In genomic region chr20:34215711-34216381, GRCh38 we compare ENCODE assay signal across 8 cellular contexts. TPM values are rescaled to one million over a fixed set of nuclear protein-coding genes. Genes with fewer than 3 reads are reported as not detected.
A peak's percentile ranks its signal among the peaks of the same experiment; 100 is the strongest.
DNase-seq lines count a peak whose midpoint lies in the region; ATAC-seq and TF ChIP-seq lines count a peak whose summit lies in the region.

No MANE protein-coding gene starts in this region.

- H3K9ac ChIP-seq in PC-3 (ENCODE audit: low read length) = peak overlapping the region; percentile 38

- BruUV-seq in PC-3 (replicated peaks; lab: Mats Ljungman, UMichigan) = no TSS peak

- TF ChIP-seq CTCF in AG09319 (IDR thresholded peaks at IDR 0.05; ENCODE audit: low read depth, low read length) = no peak
- no peak for TF ChIP-seq CTCF in PC-3 (conservative IDR thresholded peaks at IDR 0.05; ENCODE audit: low read depth, low read length)
- no peak for TF ChIP-seq CTCF in glutamatergic neuron (IDR thresholded peaks at IDR 0.05; ENCODE audit: partially characterized antibody, unreplicated experiment)
- no peak for TF ChIP-seq CTCF in suprapubic skin (IDR thresholded peaks at IDR 0.05)

- H3K4me1 Mint-ChIP-seq in activated naive CD4-positive, alpha-beta T cell treated with anti-CD3 and anti-CD28 coated beads, Interleukin-2, amount 10 ng/mL, durations not matched to agents 7 days and 5 days = peaks cover 7% of the 10 kb centered on the region
- no peaks in the 10 kb centered on the region for H3K4me1 Mint-ChIP-seq in glutamatergic neuron (ENCODE audit: low read depth, unreplicated experiment)

- WGBS in suprapubic skin = 2% methylated on average over 47 of the region's 49 CpGs

- peaks cover 7% of the 10 kb centered on the region for H3K9me3 Mint-ChIP-seq in activated naive CD4-positive, alpha-beta T cell treated with anti-CD3 and anti-CD28 coated beads, Interleukin-2, amount 10 ng/mL, durations not matched to agents 7 days and 5 days
- no peaks in the 10 kb centered on the region for H3K9me3 Mint-ChIP-seq in glutamatergic neuron (ENCODE audit: unreplicated experiment)

- H3K36me3 ChIP-seq in PC-3 (ENCODE audit: low read depth, low read length) = peaks cover 5% of the 10 kb centered on the region; the same call in 1 of the 2 replicates
- H3K36me3 ChIP-seq in suprapubic skin = no peaks in the 10 kb centered on the region

- TF ChIP-seq EP300 in suprapubic skin (IDR thresholded peaks at IDR 0.05) = no peak

- DNase-seq in AG09319 (ENCODE audit: extremely low read depth, low read depth) (peak; percentile 4), HPDE6-E6E7 (ENCODE audit: extremely low spot score) (peak; percentile 87), PC-3 (peak; percentile 80), glutamatergic neuron (peak; percentile 85), nucleus accumbens (lab: John Stamatoyannopoulos, UW) (peak in 50 of 56 donors; percentile 3 to 75 (median 36)), suprapubic skin (ENCODE audit: low spot score in 2 of 2) (peak; percentile 80 to 88)
- peak; percentile 56 for DNase-seq in activated naive CD4-positive, alpha-beta T cell treated with anti-CD3 and anti-CD28 coated beads, Interleukin-2, amount 10 ng/mL, durations not matched to agents 7 days and 5 days

- no peaks in the 10 kb centered on the region for H3K9me2 ChIP-seq in PC-3 (replicated peaks; ENCODE audit: low read length)

- peak overlapping the region; percentile 88 for H3K4me2 ChIP-seq in PC-3 (ENCODE audit: low read length)

- H3F3A ChIP-seq in PC-3 (ENCODE audit: low read length, unreplicated experiment) = no peaks in the 10 kb centered on the region

- POLR2A ChIA-PET in PC-3 (lab: Charles Lee; ENCODE audit: unreplicated experiment) = no interaction called here

- CTCF ChIA-PET in PC-3 (lab: Charles Lee) = no interaction called here
- CTCF ChIA-PET in activated naive CD4-positive, alpha-beta T cell treated with anti-CD3 and anti-CD28 coated beads, Interleukin-2, amount 10 ng/mL, durations not matched to agents 7 days and 5 days (lab: Charles Lee) = interaction anchor here (0.6 to 1.4 kb wide), 4 partner anchors 31 to 307 kb away, joined by 3 read pairs; no protein-coding TSS in a partner anchor

- H3K27ac ChIP-seq in PC-3 (ENCODE audit: low read length) = no peak overlapping the region
- peak overlapping the region; percentile 68 for H3K27ac ChIP-seq in suprapubic skin

- H3K27ac Mint-ChIP-seq in activated naive CD4-positive, alpha-beta T cell treated with anti-CD3 and anti-CD28 coated beads, Interleukin-2, amount 10 ng/mL, durations not matched to agents 7 days and 5 days = no peak overlapping the region
- H3K27ac Mint-ChIP-seq in glutamatergic neuron (ENCODE audit: unreplicated experiment) = peak overlapping the region; percentile 65

- peak overlapping the region; percentile 90 for H2AFZ ChIP-seq in PC-3 (ENCODE audit: low read length)

- no peaks in the 10 kb centered on the region for H3K36me3 Mint-ChIP-seq in activated naive CD4-positive, alpha-beta T cell treated with anti-CD3 and anti-CD28 coated beads, Interleukin-2, amount 10 ng/mL, durations not matched to agents 7 days and 5 days
- peaks cover 6% of the 10 kb centered on the region for H3K36me3 Mint-ChIP-seq in glutamatergic neuron (ENCODE audit: unreplicated experiment)

- intact Hi-C loops in PC-3 (cut with micrococcal nuclease) = no loop called here

- H3K4me3 ChIP-seq in PC-3 (ENCODE audit: low read length) = peak overlapping the region; percentile 63
- H3K4me3 ChIP-seq in suprapubic skin = peak overlapping the region; percentile 54

- H3K4me1 ChIP-seq in PC-3 (ENCODE audit: insufficient read depth, low read length) = peaks cover 9% of the 10 kb centered on the region
- H3K4me1 ChIP-seq in suprapubic skin = peaks cover 16% of the 10 kb centered on the region

- ATAC-seq in PC-3 = peak; percentile 94
- ATAC-seq in GM21390 (IDR thresholded peaks at IDR 0.05; ENCODE audit: unreplicated experiment) = no peak

- H3K27me3 ChIP-seq in PC-3 (ENCODE audit: low read length) (no peaks in the 10 kb centered on the region), suprapubic skin (no peaks in the 10 kb centered on the region)

- H4K20me1 ChIP-seq in PC-3 (ENCODE audit: low read length) = no peaks in the 10 kb centered on the region

- peaks cover 8% of the 10 kb centered on the region for H3K9me3 ChIP-seq in PC-3 (ENCODE audit: low read length)
- H3K9me3 ChIP-seq in suprapubic skin = peaks cover 15% of the 10 kb centered on the region

- no peaks in the 10 kb centered on the region for H3K79me2 ChIP-seq in PC-3 (ENCODE audit: low read length)

- peaks cover 16% of the 10 kb centered on the region for H3K27me3 Mint-ChIP-seq in activated naive CD4-positive, alpha-beta T cell treated with anti-CD3 and anti-CD28 coated beads, Interleukin-2, amount 10 ng/mL, durations not matched to agents 7 days and 5 days
- peaks cover 5% of the 10 kb centered on the region for H3K27me3 Mint-ChIP-seq in glutamatergic neuron (ENCODE audit: unreplicated experiment)

- no peak for TF ChIP-seq POLR2A in suprapubic skin (IDR thresholded peaks at IDR 0.05)

- H3K4me3 Mint-ChIP-seq in activated naive CD4-positive, alpha-beta T cell treated with anti-CD3 and anti-CD28 coated beads, Interleukin-2, amount 10 ng/mL, durations not matched to agents 7 days and 5 days = peak overlapping the region; percentile 65
- no peak overlapping the region for H3K4me3 Mint-ChIP-seq in glutamatergic neuron (ENCODE audit: unreplicated experiment)

RNA-seq across cellular contexts. Expression of gene ASIP, which starts 25.4 kb away (rescaled TPM):
- total RNA-seq in PC-3 (2014; rRNA removed) = not detected in 2 replicates
- total RNA-seq in glutamatergic neuron (ENCODE audit: unreplicated experiment) = not detected
- not detected for total RNA-seq in suprapubic skin

Comparison
In these comparisons a context has a peak if more than half of its experiments do, and no peak if none do; other contexts are left out.
1. DNase-seq: peak in every context shown above with its lines; median percentile 87 in HPDE6-E6E7; 85 in glutamatergic neuron; 84 in suprapubic skin; 80 in PC-3; 56 in activated naive CD4-positive, alpha-beta T cell treated with anti-CD3 and anti-CD28 coated beads, Interleukin-2, amount 10 ng/mL, durations not matched to agents 7 days and 5 days; 36 in nucleus accumbens; 4 in AG09319.